ENCODE assay signal across 20 cellular contexts in genomic region chr5:91042225-91042624, GRCh38.
"Had no signal": no experiment of that assay in that cellular context is flagged by ENCODE, and none has a peak within 500 bp of the region (broad histone marks: within the 10 kb centered on the region; RNA-seq: fewer than 3 reads in every experiment).

No MANE protein-coding gene starts in this region.

- H3K36me3 ChIP-seq: esophagus squamous epithelium, gastroesophageal sphincter, heart left ventricle, left lung, lower lobe of right lung had no signal

- H3K4me1 ChIP-seq: lower lobe of right lung had no signal

- H3K27ac Mint-ChIP-seq: dendritic cell treated with granulocyte-macrophage colony-stimulating factor and Interleukin-4, amounts not matched to agents 40 ng/mL and 50 ng/mL, for 4 days; effector memory CD8-positive, alpha-beta T cell; endodermal cell; mesothelial cell of epicardium; naive thymus-derived CD4-positive, alpha-beta T cell had no signal

- H3K4me3 Mint-ChIP-seq: dendritic cell treated with granulocyte-macrophage colony-stimulating factor and Interleukin-4, amounts not matched to agents 40 ng/mL and 50 ng/mL, for 4 days; effector memory CD8-positive, alpha-beta T cell; endodermal cell; mesothelial cell of epicardium; naive thymus-derived CD4-positive, alpha-beta T cell had no signal

- ATAC-seq: effector memory CD8-positive, alpha-beta T cell; esophagus mucosa; gastroesophageal sphincter; left cardiac atrium; left lung; lower lobe of right lung; naive thymus-derived CD4-positive, alpha-beta T cell had no signal

- H3K27me3 Mint-ChIP-seq: dendritic cell treated with granulocyte-macrophage colony-stimulating factor and Interleukin-4, amounts not matched to agents 40 ng/mL and 50 ng/mL, for 4 days had no signal

- H3K4me3 ChIP-seq: esophagus squamous epithelium, gastroesophageal sphincter, heart left ventricle, left lung, lower lobe of right lung had no signal

- H3K4me1 Mint-ChIP-seq: naive thymus-derived CD4-positive, alpha-beta T cell had no signal

- DNase-seq: cortex of kidney; effector CD8-positive, alpha-beta T cell; effector memory CD8-positive, alpha-beta T cell; endodermal cell; erythroblast; esophagus squamous epithelium; foreskin fibroblast; heart left ventricle; hippocampal formation; left cardiac atrium; left lung; left ventricle myocardium superior; lower lobe of right lung; mesenchymal stem cell; naive thymus-derived CD4-positive, alpha-beta T cell had no signal

- H3K36me3 Mint-ChIP-seq: naive thymus-derived CD4-positive, alpha-beta T cell had no signal

- H3K27me3 ChIP-seq: gastroesophageal sphincter, heart left ventricle, left lung had no signal

- H3K9me3 ChIP-seq: esophagus squamous epithelium, left lung, lower lobe of right lung had no signal

- H3K27ac ChIP-seq: epithelial cell of prostate, esophagus squamous epithelium, gastroesophageal sphincter, heart left ventricle, left lung, lower lobe of right lung had no signal
